Comparison of ENCODE assay signal across 3 cellular contexts in the genomic region with DNA sequence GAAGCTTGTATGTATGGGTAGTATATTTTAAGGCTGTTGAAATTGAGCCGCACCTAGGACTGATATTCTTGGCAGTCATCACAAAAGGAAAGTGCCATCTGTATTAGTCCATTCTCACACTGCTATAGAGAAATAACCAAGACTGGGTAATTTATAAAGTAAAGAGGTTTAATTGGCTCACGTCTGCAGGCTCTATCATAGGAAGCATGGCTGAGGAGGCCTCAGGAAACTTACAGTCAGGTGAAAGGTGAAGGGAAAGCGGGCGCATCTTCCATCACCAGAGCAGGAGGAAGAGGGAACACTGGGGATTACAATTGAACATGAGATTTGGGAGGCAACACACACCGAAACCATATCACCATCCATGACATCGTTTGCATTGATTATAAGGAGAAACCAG. TPM values are rescaled to one million over a fixed set of nuclear protein-coding genes. Genes with fewer than 3 reads are reported as not detected.
"Had no signal": no experiment of that assay in that cellular context is flagged by ENCODE, and none has a peak within 500 bp of the region (broad histone marks: within the 10 kb centered on the region; RNA-seq: fewer than 3 reads in every experiment).

No MANE protein-coding gene starts in this region.

RNA-seq across cellular contexts. Expression of a gene that starts 8.9 kb away (rescaled TPM):
- total RNA-seq: cardiac septum, LHCN-M2, Right ventricle myocardium superior had no signal
